Comparison of ENCODE assay signal across 21 cellular contexts in the genomic region with DNA sequence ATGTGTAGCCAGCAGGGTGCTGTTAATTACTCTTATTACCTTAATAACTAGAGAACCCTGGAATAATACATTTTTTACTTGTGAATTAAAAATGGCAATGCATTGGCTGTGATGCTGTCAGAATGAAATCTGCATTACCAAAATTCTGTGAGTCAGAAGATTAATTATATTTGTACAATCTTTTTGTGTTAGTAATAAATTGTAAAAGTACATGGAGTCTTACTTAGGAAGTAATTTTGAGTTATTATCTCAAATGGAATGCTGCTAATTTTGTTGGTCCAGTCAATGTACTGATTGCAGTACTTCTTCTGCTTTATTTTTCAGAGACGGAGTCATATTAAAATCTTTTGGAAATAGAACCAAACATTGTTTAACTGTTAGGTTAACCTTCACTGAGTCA.
DNase-seq lines count a peak whose midpoint lies in the region; TF ChIP-seq lines count a peak whose summit lies in the region.
"Had no signal": no experiment of that assay in that cellular context is flagged by ENCODE, and none has a peak within 500 bp of the region (broad histone marks: within the 10 kb centered on the region; RNA-seq: fewer than 3 reads in every experiment).

No MANE protein-coding gene starts in this region.

- H3K27ac Mint-ChIP-seq in MCF 10A (ENCODE audit: low read depth, unreplicated experiment), result no peak overlapping the region

- no peak for TF ChIP-seq CTCF in mammary epithelial cell (conservative IDR thresholded peaks at IDR 0.05 in 1 of 2, IDR thresholded peaks at IDR 0.05 in 1 of 2; ENCODE audit: extremely low read depth in 1 of 2, insufficient read depth in 1 of 2, low read depth in 1 of 2, low read length in 2 of 2)
- TF ChIP-seq CTCF in MCF 10A (IDR thresholded peaks at IDR 0.05; ENCODE audit: unreplicated experiment), result no peak
- no peak for TF ChIP-seq CTCF in astrocyte of the spinal cord (IDR thresholded peaks at IDR 0.05; ENCODE audit: low read depth, low read length)
- TF ChIP-seq CTCF in fibroblast of mammary gland (conservative IDR thresholded peaks at IDR 0.05; ENCODE audit: control insufficient read depth, insufficient read depth, low read depth, low read length), result no peak
- no peak for TF ChIP-seq CTCF in A673 (conservative IDR thresholded peaks at IDR 0.05; ENCODE audit: low read depth, low read length)
- no peak for TF ChIP-seq CTCF in ascending aorta (IDR thresholded peaks at IDR 0.05)

- no peaks in the 10 kb centered on the region for H3K9me3 ChIP-seq in mammary epithelial cell (replicated peaks; ENCODE audit: insufficient read depth, low read length)
- no peaks in the 10 kb centered on the region for H3K9me3 ChIP-seq in A673 (ENCODE audit: low read depth, low read length, poor library complexity, severe bottlenecking)
- H3K9me3 ChIP-seq in ascending aorta, result no peaks in the 10 kb centered on the region

- H3K36me3 Mint-ChIP-seq in MCF 10A (ENCODE audit: insufficient read depth, unreplicated experiment), result no peaks in the 10 kb centered on the region

- H3K4me3 Mint-ChIP-seq in MCF 10A (ENCODE audit: unreplicated experiment), result no peak overlapping the region

- H3K4me1 ChIP-seq in mammary epithelial cell (ENCODE audit: insufficient read depth, low read length), result peaks cover 25% of the 10 kb centered on the region
- no peaks in the 10 kb centered on the region for H3K4me1 ChIP-seq in A673 (ENCODE audit: insufficient read depth, low read length, poor library complexity, severe bottlenecking)
- no peaks in the 10 kb centered on the region for H3K4me1 ChIP-seq in ascending aorta

- BruUV-seq in mammary epithelial cell (replicated peaks; lab: Mats Ljungman, UMichigan) (no TSS peak), MCF 10A (replicated peaks; lab: Mats Ljungman, UMichigan) (no TSS peak), A673 (replicated peaks; lab: Mats Ljungman, UMichigan) (no TSS peak)

- H3K79me2 ChIP-seq in mammary epithelial cell (ENCODE audit: insufficient read depth, low read length), result no peaks in the 10 kb centered on the region

- H3K27ac ChIP-seq in mammary epithelial cell (ENCODE audit: insufficient read depth, low read depth, low read length) (peak overlapping the region; percentile 6), A673 (ENCODE audit: low read depth, low read length, poor library complexity, severe bottlenecking) (no peak overlapping the region), ascending aorta (no peak overlapping the region)
- H3K27ac ChIP-seq: SK-N-MC had no signal

- H3K36me3 ChIP-seq in mammary epithelial cell (ENCODE audit: insufficient read depth, low read length), result no peaks in the 10 kb centered on the region
- no peaks in the 10 kb centered on the region for H3K36me3 ChIP-seq in A673 (ENCODE audit: insufficient read depth, low read length, poor library complexity, severe bottlenecking)
- H3K36me3 ChIP-seq in ascending aorta, result no peaks in the 10 kb centered on the region

- H3K27me3 ChIP-seq in mammary epithelial cell (ENCODE audit: insufficient read depth, low read length), result no peaks in the 10 kb centered on the region
- H3K27me3 ChIP-seq in A673 (replicated peaks; ENCODE audit: insufficient read depth, low read depth, low read length, poor library complexity), result peaks cover 18% of the 10 kb centered on the region
- no peaks in the 10 kb centered on the region for H3K27me3 ChIP-seq in ascending aorta

- no peaks in the 10 kb centered on the region for H3K27me3 Mint-ChIP-seq in MCF 10A (ENCODE audit: insufficient read depth, unreplicated experiment)

- H3K9ac ChIP-seq in mammary epithelial cell (ENCODE audit: insufficient read depth, low read length), result no peak overlapping the region

- H3K4me1 Mint-ChIP-seq in MCF 10A (ENCODE audit: insufficient read depth, unreplicated experiment), result peaks cover 11% of the 10 kb centered on the region

- WGBS in mammary epithelial cell (ENCODE audit: low coverage, missing lambda C conversion rate), result 67% methylated on average over 1 of the region's 1 CpG

- H3K4me2 ChIP-seq in mammary epithelial cell (ENCODE audit: insufficient read depth, low read depth, low read length), result peak overlapping the region; percentile 30

- CTCF ChIA-PET in mammary epithelial cell (lab: Charles Lee; ENCODE audit: low non-redundant PET), result no interaction called here
- CTCF ChIA-PET in MCF 10A (lab: Yijun Ruan, JAX), result interaction anchor here (1.3 kb wide), 1 partner anchor 65 kb away, joined by 5 read pairs; no protein-coding TSS in a partner anchor
- CTCF ChIA-PET in A673 (lab: Charles Lee), result no interaction called here

- intact Hi-C loops in mammary epithelial cell (cut with micrococcal nuclease) (no loop called here), MCF 10A (cut with micrococcal nuclease) (no loop called here), A673 (cut with micrococcal nuclease; ENCODE audit: unreplicated experiment) (no loop called here), ascending aorta (cut with DNase I) (no loop called here)

- dilution Hi-C loops in mammary epithelial cell (cut with HindIII; ENCODE audit: low sequenced_read_pairs), result no loop called here

- peak overlapping the region; percentile 78 for H2AFZ ChIP-seq in mammary epithelial cell (ENCODE audit: low read depth, low read length)

- no peak for DNase-seq in mammary epithelial cell
- DNase-seq in MCF 10A (ENCODE audit: unreplicated experiment), result no peak
- DNase-seq in astrocyte of the spinal cord (ENCODE audit: low read depth, low spot score), result peak; percentile 7
- peak; percentile 5 for DNase-seq in fibroblast of mammary gland (ENCODE audit: low read depth)
- DNase-seq in A673 (ENCODE audit: low spot score), result no peak
- DNase-seq in RPMI8226, result no peak
- DNase-seq in ascending aorta (ENCODE audit: low spot score in 2 of 2), result no peak
- no peak for DNase-seq in epidermal melanocyte (ENCODE audit: insufficient read length, low spot score)
- DNase-seq: 8988T, Calu3, DMS79 treated with DMSO at 0.1 percent for 48 hours, GF-D8, NCI-H1092 treated with DMSO at 0.1 percent for 48 hours, NCI-H1436, NCI-H187, NCI-H2081 treated with DMSO at 0.1 percent for 48 hours, NCI-H2171, NCI-H226, NCI-H510A treated with DMSO at 0.1 percent for 48 hours, SIG-M5 had no signal

- in situ Hi-C loops in mammary epithelial cell (cut with MboI; ENCODE audit: low sequenced_read_pairs in 2 of 2), result no loop called here
- in situ Hi-C loops in astrocyte of the spinal cord (cut with HindIII; ENCODE audit: low sequenced_read_pairs), result no loop called here

- POLR2A ChIA-PET in MCF 10A (lab: Yijun Ruan, JAX), result no interaction called here
- POLR2A ChIA-PET in A673 (lab: Charles Lee; ENCODE audit: low non-redundant PET), result no interaction called here

- H3K4me3 ChIP-seq in mammary epithelial cell (replicated peaks in 1 of 3; ENCODE audit: insufficient read depth in 1 of 3, low read depth in 2 of 3, low read length in 3 of 3) (no peak overlapping the region), astrocyte of the spinal cord (ENCODE audit: low read depth, low read length) (no peak overlapping the region), fibroblast of mammary gland (ENCODE audit: control insufficient read depth, low read depth, low read length) (no peak overlapping the region), A673 (ENCODE audit: low read depth, low read length, poor library complexity, severe bottlenecking) (no peak overlapping the region), ascending aorta (no peak overlapping the region)
- H3K4me3 ChIP-seq: SK-N-MC had no signal

- H4K20me1 ChIP-seq in mammary epithelial cell (ENCODE audit: insufficient read depth, low read length), result no peaks in the 10 kb centered on the region

- H3K9me3 Mint-ChIP-seq in MCF 10A (ENCODE audit: unreplicated experiment), result no peaks in the 10 kb centered on the region

Comparison
In these comparisons a context has a peak if more than half of its experiments do, and no peak if none do; other contexts are left out.
1. DNase-seq: peak in astrocyte of the spinal cord (single experiment) and fibroblast of mammary gland (single experiment); none in mammary epithelial cell (single experiment), MCF 10A (single experiment), A673 (single experiment), RPMI8226 (single experiment), ascending aorta (0 of 2) and epidermal melanocyte (single experiment).